Comparison of ENCODE assay signal across 23 cellular contexts in the genomic region with DNA sequence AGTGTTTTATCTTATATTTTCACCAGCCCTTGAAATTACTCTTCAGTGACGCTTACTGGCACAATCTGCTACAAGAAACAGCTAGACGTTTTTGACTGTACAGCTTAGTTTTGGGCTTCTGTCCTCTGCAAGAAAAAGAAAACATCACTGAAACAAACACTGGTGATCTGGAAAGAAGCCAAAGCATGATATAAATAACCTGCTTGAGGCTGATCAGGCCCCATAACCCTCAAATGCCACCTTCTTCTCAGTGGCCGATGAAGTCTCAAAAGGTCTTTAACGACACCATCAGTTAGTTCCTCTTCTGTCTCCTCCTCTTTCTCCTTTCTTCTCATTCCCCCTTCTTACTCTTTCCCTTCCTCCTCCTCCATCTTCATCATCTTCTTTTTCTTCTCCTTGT.
DNase-seq lines count a peak whose midpoint lies in the region; ATAC-seq and TF ChIP-seq lines count a peak whose summit lies in the region.
"Had no signal": no experiment of that assay in that cellular context is flagged by ENCODE, and none has a peak within 500 bp of the region (broad histone marks: within the 10 kb centered on the region; RNA-seq: fewer than 3 reads in every experiment).

No MANE protein-coding gene starts in this region.

- no peaks in the 10 kb centered on the region for H3K9me3 ChIP-seq in cardiac muscle cell (ENCODE audit: low read depth)
- no peaks in the 10 kb centered on the region for H3K9me3 ChIP-seq in right cardiac atrium (ENCODE audit: control insufficient read depth, low read length)
- H3K9me3 ChIP-seq: A549, BE2C, Caco-2 had no signal

- no peak overlapping the region for H3K4me3 ChIP-seq in cardiac muscle cell
- H3K4me3 ChIP-seq in right cardiac atrium (ENCODE audit: low read length) = no peak overlapping the region
- H3K4me3 ChIP-seq: A549, GM23248 had no signal

- H3K36me3 ChIP-seq in cardiac muscle cell = no peaks in the 10 kb centered on the region
- H3K36me3 ChIP-seq: BE2C had no signal

- H3K27ac ChIP-seq in cardiac muscle cell (peak overlapping the region; percentile 46), right cardiac atrium (ENCODE audit: low read length) (no peak overlapping the region)
- H3K27ac ChIP-seq: A549, C4-2B, GM23248 had no signal

- intact Hi-C loops in right cardiac atrium (cut with DNase I) = no loop called here

- DNase-seq in cardiac muscle cell (ENCODE audit: low read depth in 1 of 2, low spot score in 1 of 2) (peak in 1 of 2 donors; percentile 51), right cardiac atrium (no peak), RPMI8226 (peak; percentile 79), superior temporal gyrus (ENCODE audit: extremely low spot score) (no peak)
- DNase-seq: 8988T; ACHN; AML-193; BE2C; Caco-2; CD4-positive, CD25-positive, alpha-beta regulatory T cell; CD8-positive, alpha-beta T cell; DMS 273 treated with DMSO at 0.1 percent for 48 hours; DMS79; EL; GDM1; GM23248; H7; HCEC 1CT had no signal

- 39% methylated on average over 4 of the region's 4 CpGs for WGBS in right cardiac atrium

- TF ChIP-seq CTCF in cardiac muscle cell (IDR thresholded peaks at IDR 0.05; ENCODE audit: low read depth, low read length) = no peak

- H3K27me3 ChIP-seq in cardiac muscle cell = no peaks in the 10 kb centered on the region
- no peaks in the 10 kb centered on the region for H3K27me3 ChIP-seq in right cardiac atrium (ENCODE audit: control insufficient read depth, insufficient read depth)
- H3K27me3 ChIP-seq: BE2C had no signal

- H3K4me1 ChIP-seq in cardiac muscle cell (ENCODE audit: low read depth) (peaks cover 17% of the 10 kb centered on the region), right cardiac atrium (ENCODE audit: control insufficient read depth, insufficient read depth, low read length) (no peaks in the 10 kb centered on the region)
- H3K4me1 ChIP-seq: A549, BE2C, Caco-2 had no signal

- ATAC-seq in right cardiac atrium = no peak
- peak; percentile 78 for ATAC-seq in GM18867 (IDR thresholded peaks at IDR 0.05; ENCODE audit: unreplicated experiment)
- ATAC-seq in GM21528 (IDR thresholded peaks at IDR 0.05; ENCODE audit: low FRiP score, unreplicated experiment) = no peak
- no peak for ATAC-seq in HG03097 (IDR thresholded peaks at IDR 0.05; ENCODE audit: low FRiP score, unreplicated experiment)
- ATAC-seq: A549; CD8-positive, alpha-beta T cell had no signal
